Comparison of ENCODE assay signal across 10 cellular contexts in the genomic region with DNA sequence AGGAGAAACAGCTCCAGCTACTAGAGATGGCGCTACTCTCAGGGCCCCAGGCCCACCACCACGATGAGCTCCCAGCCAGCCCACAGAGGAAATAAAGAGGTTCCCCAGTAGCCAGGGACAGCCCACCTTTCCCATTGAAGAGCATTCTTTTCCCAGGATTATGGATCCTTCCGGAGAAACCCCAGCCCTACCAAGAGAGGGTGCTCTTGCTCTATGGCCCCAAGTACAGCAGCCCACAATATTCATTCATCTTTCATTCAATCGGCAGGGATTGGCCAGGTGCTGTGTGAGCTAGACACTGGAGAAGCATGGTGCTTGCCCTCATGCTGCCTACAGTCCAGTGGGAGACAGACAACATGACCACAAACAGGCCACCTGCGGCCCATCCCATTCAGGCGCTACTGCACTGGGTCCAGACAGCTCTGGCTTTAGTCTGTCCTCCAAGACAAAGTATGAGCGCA. TPM values are rescaled to one million over a fixed set of nuclear protein-coding genes. Genes with fewer than 3 reads are reported as not detected.
DNase-seq lines count a peak whose midpoint lies in the region; ATAC-seq and TF ChIP-seq lines count a peak whose summit lies in the region.
"Had no signal": no experiment of that assay in that cellular context is flagged by ENCODE, and none has a peak within 500 bp of the region (broad histone marks: within the 10 kb centered on the region; RNA-seq: fewer than 3 reads in every experiment).

No MANE protein-coding gene starts in this region.

- TF ChIP-seq CTCF in GM12874 (IDR thresholded peaks at IDR 0.05; ENCODE audit: insufficient read depth, low read depth, low read length) (0 out of 2 replicates have a peak, but pooled peaks have one; percentile 7), PC-3 (conservative IDR thresholded peaks at IDR 0.05; ENCODE audit: low read depth, low read length) (peak; percentile 74), fibroblast of lung (conservative IDR thresholded peaks at IDR 0.05 in 1 of 2, IDR thresholded peaks at IDR 0.05 in 1 of 2; ENCODE audit: low read depth in 1 of 2, low read length in 2 of 2) (peak; percentile 29 to 35), psoas muscle (IDR thresholded peaks at IDR 0.05) (peak; percentile 47)

- H3K4me3 ChIP-seq in PC-3 (ENCODE audit: low read length) (no peak overlapping the region), fibroblast of lung (replicated peaks in 1 of 4; ENCODE audit: control extremely low read depth in 1 of 4, insufficient read depth in 1 of 4, low read depth in 3 of 4, low read length in 4 of 4) (no peak overlapping the region), psoas muscle (no peak overlapping the region)

- H2AFZ ChIP-seq in PC-3 (ENCODE audit: low read length) (no peak overlapping the region), fibroblast of lung (ENCODE audit: low read length) (no peak overlapping the region)

- H3K9me2 ChIP-seq in PC-3 (replicated peaks; ENCODE audit: low read length): no peaks in the 10 kb centered on the region

- H3K9ac ChIP-seq in PC-3 (ENCODE audit: low read length) (no peak overlapping the region), fibroblast of lung (ENCODE audit: insufficient read depth, low read length) (no peak overlapping the region)

- DNase-seq in PC-3 (peak; percentile 58), fibroblast of lung (ENCODE audit: low read depth in 2 of 2) (peak in 1 of 2 donors; percentile 4), psoas muscle (no peak), NCI-H128 (lab: John Stamatoyannopoulos, UW; ENCODE audit: unreplicated experiment) (no peak), GM03348 (ENCODE audit: low spot score) (no peak), HK-2 (ENCODE audit: unreplicated experiment) (no peak)
- no peak for DNase-seq in stimulated activated CD4-positive, alpha-beta T cell treated with anti-CD3 and anti-CD28 coated beads, Interleukin-1b, Interleukin-23, amount 100 ng/mL, for 48 hours
- DNase-seq: effector CD8-positive, alpha-beta T cell; NCI-H446 had no signal

- H3F3A ChIP-seq in PC-3 (ENCODE audit: low read length, unreplicated experiment): no peaks in the 10 kb centered on the region

- peak; percentile 70 for ATAC-seq in PC-3
- peak; percentile 56 to 83 (median 70) for ATAC-seq in psoas muscle

- H3K36me3 ChIP-seq in PC-3 (ENCODE audit: low read depth, low read length) (no peaks in the 10 kb centered on the region), fibroblast of lung (ENCODE audit: control insufficient read depth, insufficient read depth, low read length) (no peaks in the 10 kb centered on the region), psoas muscle (ENCODE audit: insufficient read depth in 1 of 2, low read depth in 1 of 2) (no peaks in the 10 kb centered on the region)

- no TSS peak for BruUV-seq in PC-3 (replicated peaks; lab: Mats Ljungman, UMichigan)

- intact Hi-C loops in PC-3 (cut with micrococcal nuclease) (loop anchor here (2.0 kb wide), 1 partner anchor 30 kb away; a partner anchor contains a TSS), psoas muscle (cut with DNase I) (no loop called here)

- H3K79me2 ChIP-seq in PC-3 (ENCODE audit: low read length): no peaks in the 10 kb centered on the region
- no peaks in the 10 kb centered on the region for H3K79me2 ChIP-seq in fibroblast of lung (ENCODE audit: control insufficient read depth, insufficient read depth, low read length)

- no peaks in the 10 kb centered on the region for H3K27me3 ChIP-seq in PC-3 (ENCODE audit: low read length)
- H3K27me3 ChIP-seq in fibroblast of lung (ENCODE audit: control insufficient read depth, insufficient read depth, low read length): no peaks in the 10 kb centered on the region
- no peaks in the 10 kb centered on the region for H3K27me3 ChIP-seq in psoas muscle (ENCODE audit: insufficient read depth in 3 of 3, low read length in 2 of 3)

- WGBS in psoas muscle, 3 donors: 76 to 78% (median 77%) methylated on average over 7 of the region's 7 CpGs

- POLR2A ChIA-PET in PC-3 (lab: Charles Lee; ENCODE audit: unreplicated experiment): interaction anchor here (0.5 kb wide), 1 partner anchor 76 kb away, joined by 4 read pairs; a partner anchor contains a TSS

- no peaks in the 10 kb centered on the region for H4K20me1 ChIP-seq in PC-3 (ENCODE audit: low read length)
- H4K20me1 ChIP-seq in fibroblast of lung (ENCODE audit: control insufficient read depth, extremely low read depth, insufficient read depth, low read length): no peaks in the 10 kb centered on the region

- H3K4me2 ChIP-seq in PC-3 (ENCODE audit: low read length): no peak overlapping the region
- no peak overlapping the region for H3K4me2 ChIP-seq in fibroblast of lung (ENCODE audit: extremely low read depth, insufficient read depth, low read length)

- H3K9me3 ChIP-seq in PC-3 (ENCODE audit: low read length) (no peaks in the 10 kb centered on the region), fibroblast of lung (ENCODE audit: control insufficient read depth, insufficient read depth, low read depth, low read length) (no peaks in the 10 kb centered on the region), psoas muscle (no peaks in the 10 kb centered on the region)

- no peak overlapping the region for H3K27ac ChIP-seq in PC-3 (ENCODE audit: low read length)
- H3K27ac ChIP-seq in fibroblast of lung (ENCODE audit: insufficient read depth, low read length): no peak overlapping the region
- no peak overlapping the region for H3K27ac ChIP-seq in psoas muscle

- H3K4me1 ChIP-seq in PC-3 (ENCODE audit: insufficient read depth, low read length) (no peaks in the 10 kb centered on the region), fibroblast of lung (ENCODE audit: control insufficient read depth, extremely low read depth, insufficient read depth, low read length) (no peaks in the 10 kb centered on the region), psoas muscle (no peaks in the 10 kb centered on the region)

- CTCF ChIA-PET in PC-3 (lab: Charles Lee): interaction anchor here (0.5 to 1.2 kb wide), 3 partner anchors 25 to 75 kb away, joined by 4 to 5 read pairs (median 5); no protein-coding TSS in a partner anchor

RNA-seq across cellular contexts. Expression of a gene that starts 29.9 kb away (rescaled TPM):
- 32.3 and 41.5 TPM in 2 replicates for total RNA-seq in PC-3 (2014; rRNA removed)
- 8.5 and 10.1 TPM in 2 replicates for total RNA-seq in fibroblast of lung
- polyA plus RNA-seq in fibroblast of lung: 25.1 and 33.5 TPM in 2 replicates
- polyA plus RNA-seq in fibroblast of lung (2012): 41.0 and 59.5 TPM in 2 replicates
- 16.2 and 17.3 TPM in 2 replicates for polyA minus RNA-seq in fibroblast of lung (ENCODE audit: low replicate concordance)
- 10 to 100 TPM; 17.0 to 30.5 (median 22.3) TPM for total RNA-seq in psoas muscle
- 10 to 100 TPM; 23.3 to 35.6 (median 30.5) TPM for polyA plus RNA-seq in psoas muscle

RNA-seq across cellular contexts. Expression of a gene that starts 36.6 kb away (rescaled TPM):
- total RNA-seq in PC-3 (2014; rRNA removed) (0.12 and 0.26 TPM in 2 replicates), fibroblast of lung (not detected in 2 replicates), psoas muscle (10 to 100 TPM; 11.8 to 60.9 (median 17.4) TPM)
- polyA plus RNA-seq in fibroblast of lung (not detected in 2 replicates), psoas muscle (1 to 10 TPM; 2.5 to 7.5 (median 3.7) TPM)
- not detected in 2 replicates for polyA plus RNA-seq in fibroblast of lung (2012)
- not detected in 2 replicates for polyA minus RNA-seq in fibroblast of lung (ENCODE audit: low replicate concordance)

RNA-seq across cellular contexts. Expression of a gene that starts 49.2 kb away (rescaled TPM):
- total RNA-seq in PC-3 (2014; rRNA removed): 35.4 and 43.1 TPM in 2 replicates
- 106 and 113 TPM in 2 replicates for total RNA-seq in fibroblast of lung
- 21.1 and 32.8 TPM in 2 replicates for polyA plus RNA-seq in fibroblast of lung
- 34.4 and 51.1 TPM in 2 replicates for polyA plus RNA-seq in fibroblast of lung (2012)
- 35.8 and 41.1 TPM in 2 replicates for polyA minus RNA-seq in fibroblast of lung (ENCODE audit: low replicate concordance)
- total RNA-seq in psoas muscle: 100 to 1,000 TPM in 2 of 4 donors, 10 to 100 TPM in 2; 76.5 to 149 (median 104) TPM
- 10 to 100 TPM; 13.6 to 79.6 (median 54.8) TPM for polyA plus RNA-seq in psoas muscle

RNA-seq across cellular contexts. Expression of a gene that starts 54.9 kb away (rescaled TPM):
- total RNA-seq in PC-3 (2014; rRNA removed) (41.7 and 43.3 TPM in 2 replicates), fibroblast of lung (19.3 and 28.1 TPM in 2 replicates), psoas muscle (10 to 100 TPM; 14.5 to 23.0 (median 17.4) TPM)
- polyA plus RNA-seq in fibroblast of lung (15.3 and 17.4 TPM in 2 replicates), psoas muscle (10 to 100 TPM; 13.1 to 24.0 (median 14.5) TPM)
- polyA plus RNA-seq in fibroblast of lung (2012): 12.5 and 17.2 TPM in 2 replicates
- 18.3 and 28.6 TPM in 2 replicates for polyA minus RNA-seq in fibroblast of lung (ENCODE audit: low replicate concordance)

Comparison
In these comparisons a context has a peak if more than half of its experiments do, and no peak if none do; other contexts are left out.
1. CTCF ChIP-seq: peak in every context shown above with its lines; median percentile 74 in PC-3; 47 in psoas muscle; 32 in fibroblast of lung; 7 in GM12874.
2. RNA of a gene that starts 36.6 kb away (total RNA-seq): 11.8 to 60.9 TPM in psoas muscle; 0.12 to 0.26 TPM in PC-3 and not detected in fibroblast of lung; every median in the first group is over 10 times any median in the second.